8 cellular contexts compared by ENCODE assay signal in genomic region chr2:55420244-55420713, GRCh38. TPM values are rescaled to one million over a fixed set of nuclear protein-coding genes. Genes with fewer than 3 reads are reported as not detected.
DNase-seq lines count a peak whose midpoint lies in the region; TF ChIP-seq lines count a peak whose summit lies in the region.

No MANE protein-coding gene starts in this region.

- peak overlapping the region; percentile 24 for H3K9ac ChIP-seq in parathyroid adenoma

- POLR2A ChIA-PET in RWPE1 (lab: Yijun Ruan, JAX; ENCODE audit: low non-redundant PET), result interaction anchor here (0.5 to 0.6 kb wide), 3 partner anchors 19 to 358 kb away, joined by 3 to 5 read pairs (median 4); no protein-coding TSS in a partner anchor

- DNase-seq in ELR (ENCODE audit: low read depth), result peak; percentile 61
- DNase-seq in RWPE1 (ENCODE audit: low spot score), result no peak
- no peak for DNase-seq in esophagus squamous epithelium (lab: John Stamatoyannopoulos, UW)
- no peak for DNase-seq in stimulated activated CD4-positive, alpha-beta T cell treated with anti-CD3 and anti-CD28 coated beads, Interleukin-1b, Interleukin-23, amount 100 ng/mL, for 48 hours
- no peak for DNase-seq in epidermal melanocyte (ENCODE audit: insufficient read length, low spot score)
- no peak for DNase-seq in NCI-H187 (lab: John Stamatoyannopoulos, UW)
- no peak for DNase-seq in GM13977 (ENCODE audit: low spot score)

- H3K79me2 ChIP-seq in parathyroid adenoma, result peaks cover 4% of the 10 kb centered on the region

- H3K36me3 ChIP-seq in esophagus squamous epithelium, result no peaks in the 10 kb centered on the region
- H3K36me3 ChIP-seq in parathyroid adenoma (ENCODE audit: control insufficient read depth, insufficient read depth, low read length), result no peaks in the 10 kb centered on the region

- H3K9me3 ChIP-seq in esophagus squamous epithelium (no peaks in the 10 kb centered on the region), parathyroid adenoma (ENCODE audit: control insufficient read depth, low read length) (no peaks in the 10 kb centered on the region)

- TF ChIP-seq CTCF in RWPE1 (conservative IDR thresholded peaks at IDR 0.05; ENCODE audit: low read depth) (no peak), esophagus squamous epithelium (IDR thresholded peaks at IDR 0.05) (no peak), parathyroid adenoma (IDR thresholded peaks at IDR 0.05) (no peak), GM13977 (IDR thresholded peaks at IDR 0.05; ENCODE audit: extremely low read depth, insufficient read depth, missing control alignments) (no peak)

- H2AFZ ChIP-seq in parathyroid adenoma, result peak overlapping the region; percentile 100

- H3K4me3 ChIP-seq in esophagus squamous epithelium, result peak overlapping the region; percentile 60 to 97 (median 82)
- H3K4me3 ChIP-seq in parathyroid adenoma (ENCODE audit: low read depth, low read length), result peak overlapping the region; percentile 79

- TF ChIP-seq POLR2A in esophagus squamous epithelium (IDR thresholded peaks at IDR 0.05), result no peak

- in situ Hi-C loops in GM13977 (cut with MboI; ENCODE audit: low pct_unique_long_range_greater_than_20kb, low sequenced_read_pairs, unreplicated experiment), result no loop called here

- peaks cover 0 to 38% (median 0%) of the 10 kb centered on the region in 3 donors for H3K4me1 ChIP-seq in esophagus squamous epithelium
- H3K4me1 ChIP-seq in parathyroid adenoma, result no peaks in the 10 kb centered on the region

- H3K27ac ChIP-seq in RWPE1 (peak overlapping the region; percentile 95), esophagus squamous epithelium (peak overlapping the region; percentile 60 to 96 (median 85)), parathyroid adenoma (peak overlapping the region; percentile 49)

- H3K4me2 ChIP-seq in parathyroid adenoma (ENCODE audit: low read length), result peak overlapping the region; percentile 93

- no peaks in the 10 kb centered on the region for H3K27me3 ChIP-seq in esophagus squamous epithelium
- no peaks in the 10 kb centered on the region for H3K27me3 ChIP-seq in parathyroid adenoma (ENCODE audit: control insufficient read depth, insufficient read depth, low read length)

- CTCF ChIA-PET in RWPE1 (lab: Yijun Ruan, JAX), result interaction anchor here (0.6 kb wide), 1 partner anchor 869 kb away, joined by 3 read pairs; no protein-coding TSS in a partner anchor

- intact Hi-C loops in esophagus squamous epithelium (cut with DNase I), result no loop called here

- WGBS in esophagus squamous epithelium, 2 donors, result 0 to 3% methylated on average over 4 to 6 of the region's 6 CpGs

RNA-seq across cellular contexts. Expression of gene CCDC88A, which starts 0.6 kb away (rescaled TPM):
- total RNA-seq in esophagus squamous epithelium, result 10 to 100 TPM in 3 of 4 donors, 1 to 10 TPM in 1; 5.5 to 23.8 (median 17.3) TPM
